In genomic region chr13:45846681-45847080, GRCh38 we compare ENCODE assay signal across 22 cellular contexts. TPM values are rescaled to one million over a fixed set of nuclear protein-coding genes. Genes with fewer than 3 reads are reported as not detected.
"Had no signal": no experiment of that assay in that cellular context is flagged by ENCODE, and none has a peak within 500 bp of the region (broad histone marks: within the 10 kb centered on the region; RNA-seq: fewer than 3 reads in every experiment).

No MANE protein-coding gene starts in this region.

- H3K9me3 Mint-ChIP-seq: activated CD4-positive, alpha-beta memory T cell treated with anti-CD3 and anti-CD28 coated beads, Interleukin-2, amount 10 ng/mL, durations not matched to agents 7 days and 5 days; activated naive CD4-positive, alpha-beta T cell treated with anti-CD3 and anti-CD28 coated beads, Interleukin-2, amount 10 ng/mL, durations not matched to agents 7 days and 5 days; activated T-cell treated with anti-CD3 and anti-CD28 coated beads, Interleukin-2, amount 50 U/mL, for 72 hours; endodermal cell; naive B cell; neural crest cell; stimulated activated naive B cell treated with anti-CD40 and anti-IgM and Interleukin-4, amounts not matched to agents 10 μg/mL and 1 μg/mL and 100 μg/mL, for 72 hours had no signal

- ATAC-seq: gastrocnemius medialis had no signal

- H3K36me3 ChIP-seq: cardiac muscle cell, esophagus squamous epithelium, gastrocnemius medialis, lower lobe of right lung, transverse colon had no signal

- H3K4me3 Mint-ChIP-seq: activated CD4-positive, alpha-beta memory T cell treated with anti-CD3 and anti-CD28 coated beads, Interleukin-2, amount 10 ng/mL, durations not matched to agents 7 days and 5 days; activated naive CD4-positive, alpha-beta T cell treated with anti-CD3 and anti-CD28 coated beads, Interleukin-2, amount 10 ng/mL, durations not matched to agents 7 days and 5 days; endodermal cell; neural crest cell; stimulated activated naive B cell treated with anti-CD40 and anti-IgM and Interleukin-4, amounts not matched to agents 10 μg/mL and 1 μg/mL and 100 μg/mL, for 72 hours had no signal

- H3K27ac ChIP-seq: esophagus squamous epithelium, gastrocnemius medialis, lower lobe of right lung, transverse colon had no signal

- H3K27ac Mint-ChIP-seq: activated CD4-positive, alpha-beta memory T cell treated with anti-CD3 and anti-CD28 coated beads, Interleukin-2, amount 10 ng/mL, durations not matched to agents 7 days and 5 days; activated naive CD4-positive, alpha-beta T cell treated with anti-CD3 and anti-CD28 coated beads, Interleukin-2, amount 10 ng/mL, durations not matched to agents 7 days and 5 days; activated T-cell treated with anti-CD3 and anti-CD28 coated beads, Interleukin-2, amount 50 U/mL, for 72 hours; endodermal cell; stimulated activated naive B cell treated with anti-CD40 and anti-IgM and Interleukin-4, amounts not matched to agents 10 μg/mL and 1 μg/mL and 100 μg/mL, for 72 hours had no signal

- H3K4me3 ChIP-seq: cardiac muscle cell, esophagus squamous epithelium, gastrocnemius medialis, lower lobe of right lung, transverse colon had no signal

- H3K9me3 ChIP-seq: esophagus squamous epithelium, gastrocnemius medialis, lower lobe of right lung, transverse colon had no signal

- H3K36me3 Mint-ChIP-seq: activated naive CD4-positive, alpha-beta T cell treated with anti-CD3 and anti-CD28 coated beads, Interleukin-2, amount 10 ng/mL, durations not matched to agents 7 days and 5 days; naive B cell; stimulated activated naive B cell treated with anti-CD40 and anti-IgM and Interleukin-4, amounts not matched to agents 10 μg/mL and 1 μg/mL and 100 μg/mL, for 72 hours had no signal

- DNase-seq: activated CD4-positive, alpha-beta memory T cell treated with anti-CD3 and anti-CD28 coated beads, Interleukin-2, amount 10 ng/mL, durations not matched to agents 7 days and 5 days; activated CD4-positive, alpha-beta T cell treated with anti-CD3 and anti-CD28 coated beads for 48 hours; activated effector memory CD4-positive, alpha-beta T cell treated with anti-CD3 and anti-CD28 coated beads, Interleukin-2, amount 50 U/mL, for 16 hours; activated naive CD4-positive, alpha-beta T cell treated with anti-CD3 and anti-CD28 coated beads, Interleukin-2, amount 10 ng/mL, durations not matched to agents 7 days and 5 days; amygdala; cortex of kidney; endodermal cell; esophagus squamous epithelium; gastrocnemius medialis; head of caudate nucleus; hypothalamus; lower lobe of right lung; naive B cell; posterior cingulate gyrus; stimulated activated CD4-positive, alpha-beta T cell treated with anti-CD3 and anti-CD28 coated beads, Interleukin-2, amount 100 ng/mL, for 48 hours; stimulated activated CD8-positive, alpha-beta memory T cell treated with anti-CD3 and anti-CD28 coated beads, Interleukin-4, amount 100 ng/mL, for 48 hours; stimulated activated naive B cell treated with anti-CD40 and anti-IgM and Interleukin-4, amounts not matched to agents 10 μg/mL and 1 μg/mL and 100 μg/mL, for 72 hours; transverse colon had no signal

RNA-seq across cellular contexts. Expression of gene SIAH3, which starts 4.9 kb away (rescaled TPM):
- total RNA-seq: endodermal cell, gastrocnemius medialis, mesenteric fat pad, transverse colon had no signal
